In genomic region chr11:1854132-1854948, GRCh38 we compare ENCODE assay signal across 10 cellular contexts. TPM values are rescaled to one million over a fixed set of nuclear protein-coding genes. Genes with fewer than 3 reads are reported as not detected.
DNase-seq lines count a peak whose midpoint lies in the region; ATAC-seq and TF ChIP-seq lines count a peak whose summit lies in the region.
"Had no signal": no experiment of that assay in that cellular context is flagged by ENCODE, and none has a peak within 500 bp of the region (broad histone marks: within the 10 kb centered on the region; RNA-seq: fewer than 3 reads in every experiment).

No MANE protein-coding gene starts in this region.

- H3K27ac ChIP-seq in rectal smooth muscle tissue (ENCODE audit: low read depth, low read length) (no peak overlapping the region), body of pancreas (no peak overlapping the region), SJCRH30 (no peak overlapping the region)

- TF ChIP-seq CTCF in body of pancreas (IDR thresholded peaks at IDR 0.05) = no peak

- H3K4me3 ChIP-seq in rectal smooth muscle tissue (ENCODE audit: low read length) (peak overlapping the region; percentile 63), body of pancreas (no peak overlapping the region), SJCRH30 (no peak overlapping the region)

- H3K9me3 ChIP-seq in body of pancreas = no peaks in the 10 kb centered on the region
- no peaks in the 10 kb centered on the region for H3K9me3 ChIP-seq in SJCRH30 (replicated peaks)

- H3K27me3 ChIP-seq in rectal smooth muscle tissue (ENCODE audit: control insufficient read depth, insufficient read depth, low read length) = no peaks in the 10 kb centered on the region
- H3K27me3 ChIP-seq in body of pancreas = no peaks in the 10 kb centered on the region
- peaks cover 31% of the 10 kb centered on the region; the same call in 1 of the 2 replicates for H3K27me3 ChIP-seq in SJCRH30

- DNase-seq in NAMALWA (ENCODE audit: low spot score) (peak; percentile 57), body of pancreas (no peak), posterior cingulate gyrus (no peak), SJCRH30 (no peak), left cardiac atrium (no peak)
- DNase-seq: SHP77 had no signal

- no peak for TF ChIP-seq POLR2A in body of pancreas (IDR thresholded peaks at IDR 0.05)

- H3K36me3 ChIP-seq in rectal smooth muscle tissue (ENCODE audit: control insufficient read depth, insufficient read depth, low read length) (no peaks in the 10 kb centered on the region), body of pancreas (replicated peaks in 1 of 2; ENCODE audit: insufficient read depth in 1 of 2, low read depth in 2 of 2) (no peaks in the 10 kb centered on the region), SJCRH30 (no peaks in the 10 kb centered on the region)

- H3K4me1 ChIP-seq in rectal smooth muscle tissue (ENCODE audit: control insufficient read depth, insufficient read depth, low read length) = no peaks in the 10 kb centered on the region
- H3K4me1 ChIP-seq in body of pancreas = no peaks in the 10 kb centered on the region
- peaks cover 10% of the 10 kb centered on the region for H3K4me1 ChIP-seq in SJCRH30

- ATAC-seq in GM18517 (IDR thresholded peaks at IDR 0.05; ENCODE audit: unreplicated experiment) = peak; percentile 12
- peak; percentile 16 for ATAC-seq in GM21723 (IDR thresholded peaks at IDR 0.05; ENCODE audit: unreplicated experiment)
- no peak for ATAC-seq in body of pancreas
- no peak for ATAC-seq in left cardiac atrium
- ATAC-seq: HCT116 had no signal

- H3K9ac ChIP-seq in rectal smooth muscle tissue (ENCODE audit: low read length) = no peak overlapping the region

- intact Hi-C loops in body of pancreas (cut with DNase I) = no loop called here
- intact Hi-C loops in posterior cingulate gyrus (cut with DNase I) = no loop called here
- intact Hi-C loops in left cardiac atrium (cut with DNase I) = no loop called here

- 75 to 96% methylated on average over 15 to 26 of the region's 27 CpGs for WGBS in body of pancreas, 2 donors

RNA-seq across cellular contexts. Expression of gene LSP1, which starts 1.5 kb away (rescaled TPM):
- total RNA-seq in body of pancreas = 10 to 100 TPM in 1 of 2 donors, 1 to 10 TPM in 1; 9.9 to 11.5 TPM
- total RNA-seq in SJCRH30 (2014; rRNA removed; shearing (Covaris generic)) = 15.0 and 15.4 TPM in 2 replicates
- total RNA-seq in left cardiac atrium = 10 to 100 TPM; 24.9 to 31.2 TPM

RNA-seq across cellular contexts. Expression of gene TNNI2, which starts 15.6 kb away (rescaled TPM):
- total RNA-seq in body of pancreas (1 to 10 TPM; 3.4 to 3.6 TPM), left cardiac atrium (under 1 TPM; 0.35 to 0.52 TPM)
- 20.2 and 20.5 TPM in 2 replicates for total RNA-seq in SJCRH30 (2014; rRNA removed; shearing (Covaris generic))

RNA-seq across cellular contexts. Expression of gene SYT8, which starts 19.6 kb away (rescaled TPM):
- 10 to 100 TPM in 1 of 2 donors, 1 to 10 TPM in 1; 6.0 to 32.6 TPM for total RNA-seq in body of pancreas
- total RNA-seq in SJCRH30 (2014; rRNA removed; shearing (Covaris generic)) = 1.7 and 2.7 TPM in 2 replicates
- not detected for total RNA-seq in left cardiac atrium

RNA-seq across cellular contexts. Expression of gene PRR33, which starts 37.4 kb away (rescaled TPM):
- total RNA-seq in body of pancreas (not detected), left cardiac atrium (under 1 TPM; 0.10 to 0.50 TPM)
- 0.02 and 0.05 TPM in 2 replicates for total RNA-seq in SJCRH30 (2014; rRNA removed; shearing (Covaris generic))

Comparison
In these comparisons a context has a peak if more than half of its experiments do, and no peak if none do; other contexts are left out.
1. ATAC-seq: peak in GM18517 (single experiment) and GM21723 (single experiment); none in body of pancreas (single experiment) and left cardiac atrium (0 of 2).